Comparison of ENCODE assay signal across 19 cellular contexts in genomic region chr3:185270956-185271332, GRCh38.
"Had no signal": no experiment of that assay in that cellular context is flagged by ENCODE, and none has a peak within 500 bp of the region (broad histone marks: within the 10 kb centered on the region; RNA-seq: fewer than 3 reads in every experiment).

No MANE protein-coding gene starts in this region.

- DNase-seq: activated CD4-positive, alpha-beta T cell treated with anti-CD3 and anti-CD28 coated beads for 48 hours; activated CD4-positive, alpha-beta T cell treated with anti-CD3 and anti-CD28 coated beads, Interleukin-2, amount 50 U/mL, for 48 hours; activated CD8-positive, alpha-beta memory T cell treated with anti-CD3 and anti-CD28 coated beads for 24 hours; activated effector memory CD4-positive, alpha-beta T cell treated with Interleukin-2 at 50 U/mL for 16 hours; activated naive CD4-positive, alpha-beta T cell treated with Interleukin-2 at 50 U/mL for 16 hours; effector CD4-positive, alpha-beta T cell; esophagus squamous epithelium; foreskin melanocyte; left lung; lower lobe of right lung; naive thymus-derived CD8-positive, alpha-beta T cell; posterior cingulate gyrus; stimulated activated CD4-positive, alpha-beta T cell treated with anti-CD3 and anti-CD28 coated beads, Interleukin-2, amount 100 ng/mL, for 48 hours; stimulated activated naive CD4-positive, alpha-beta T cell treated with Interleukin-2 at 50 U/mL for 16 hours had no signal

- H3K4me1 ChIP-seq: left lung, lower lobe of right lung, neural progenitor cell, right lobe of liver had no signal

- H3K36me3 ChIP-seq: esophagus squamous epithelium, left lung, lower lobe of right lung, neural progenitor cell, right lobe of liver, transverse colon had no signal

- H3K4me3 ChIP-seq: esophagus squamous epithelium, left lung, lower lobe of right lung, neural progenitor cell, right lobe of liver, transverse colon had no signal

- H3K27ac ChIP-seq: epithelial cell of prostate, esophagus squamous epithelium, left lung, lower lobe of right lung, neural progenitor cell, right lobe of liver, transverse colon, VCaP had no signal

- H3K9me3 ChIP-seq: esophagus squamous epithelium, left lung, lower lobe of right lung, right lobe of liver, transverse colon had no signal
